8 cellular contexts compared by ENCODE assay signal in genomic region chr16:28623172-28623711, GRCh38. TPM values are rescaled to one million over a fixed set of nuclear protein-coding genes. Genes with fewer than 3 reads are reported as not detected.
A peak's percentile ranks its signal among the peaks of the same experiment; 100 is the strongest.
DNase-seq lines count a peak whose midpoint lies in the region; ATAC-seq and TF ChIP-seq lines count a peak whose summit lies in the region.

No MANE protein-coding gene starts in this region.

- H3K27ac ChIP-seq in H9 (ENCODE audit: insufficient read length, low read depth, low read length) (no peak overlapping the region), OCI-LY3 (ENCODE audit: low read length) (no peak overlapping the region), heart left ventricle (peak overlapping the region in 10 of 12 donors; percentile 32 to 68 (median 48))

- no peak overlapping the region for H3T11ph ChIP-seq in H9 (ENCODE audit: low read length)

- H3K9me3 ChIP-seq in H9 (ENCODE audit: control insufficient read depth, low read depth, low read length), result no peaks in the 10 kb centered on the region
- no peaks in the 10 kb centered on the region for H3K9me3 ChIP-seq in OCI-LY3 (ENCODE audit: insufficient read depth, low read length)
- H3K9me3 ChIP-seq in heart left ventricle, result no peaks in the 10 kb centered on the region
- H3K9me3 ChIP-seq in BE2C, result no peaks in the 10 kb centered on the region

- no peak for TF ChIP-seq POLR2A in heart left ventricle (IDR thresholded peaks at IDR 0.05)

- DNase-seq in H9 (peak; percentile 39), heart left ventricle (peak in 3 of 5 donors; percentile 49 to 76 (median 51)), GOT3 (lab: John Stamatoyannopoulos, UW) (no peak), BE2C (no peak)
- DNase-seq in activated T-helper 9 cell treated with anti-CD3 and anti-CD28 coated beads, Interleukin-2, amount 50 U/mL, for 16 hours (ENCODE audit: low read depth), result peak; percentile 49
- DNase-seq in stimulated activated CD4-positive, alpha-beta T cell treated with anti-CD3 and anti-CD28 coated beads, Interleukin-15, amount 100 ng/mL, for 24 hours, result peak; percentile 86

- H2BK120ac ChIP-seq in H9 (ENCODE audit: low read depth, low read length, poor library complexity, severe bottlenecking), result no peak overlapping the region

- H3K9me3 Mint-ChIP-seq in H9, result no peaks in the 10 kb centered on the region

- no peaks in the 10 kb centered on the region for H3K79me1 ChIP-seq in H9 (ENCODE audit: insufficient read depth, low read depth, low read length, poor library complexity, severe bottlenecking)

- H3K27me3 ChIP-seq in H9 (ENCODE audit: insufficient read depth, low read length), result no peaks in the 10 kb centered on the region
- no peaks in the 10 kb centered on the region for H3K27me3 ChIP-seq in OCI-LY3 (ENCODE audit: low read depth, low read length)
- peaks cover 0 to 6% (median 0%) of the 10 kb centered on the region in 9 donors for H3K27me3 ChIP-seq in heart left ventricle
- H3K27me3 ChIP-seq in BE2C, result no peaks in the 10 kb centered on the region

- H4K8ac ChIP-seq in H9 (replicated peaks; ENCODE audit: insufficient read length, low read depth, low read length), result no peak overlapping the region

- no peaks in the 10 kb centered on the region for H4K20me1 ChIP-seq in H9 (ENCODE audit: control insufficient read depth, insufficient read depth, insufficient read length)
- no peaks in the 10 kb centered on the region for H4K20me1 ChIP-seq in OCI-LY3 (ENCODE audit: insufficient read depth, low read length)

- H3K18ac ChIP-seq in H9 (ENCODE audit: insufficient read length, low read depth, low read length), result no peak overlapping the region

- no CpG with 5 or more reads among the region's 68 CpGs for WGBS in H9 (ENCODE audit: extremely low coverage, insufficient read length, low lambda C conversion rate)
- 1 to 16% (median 5%) methylated on average over 35 to 68 of the region's 68 CpGs for WGBS in heart left ventricle, 4 donors

- H3K4ac ChIP-seq in H9 (ENCODE audit: low read depth, low read length), result no peak overlapping the region

- H3K9ac ChIP-seq in H9 (ENCODE audit: extremely low read depth, insufficient read length, low read length) (no peak overlapping the region), OCI-LY3 (ENCODE audit: low read length) (peak overlapping the region; percentile 43; the same call in 1 of the 2 replicates)

- H3K4me1 ChIP-seq in H9 (ENCODE audit: insufficient read depth, low read length) (no peaks in the 10 kb centered on the region), OCI-LY3 (ENCODE audit: low read length) (no peaks in the 10 kb centered on the region), heart left ventricle (peaks cover 0 to 12% (median 0%) of the 10 kb centered on the region in 12 donors), BE2C (no peaks in the 10 kb centered on the region)

- H3K27ac Mint-ChIP-seq in H9, result no peak overlapping the region

- no peak overlapping the region for H3K56ac ChIP-seq in H9 (ENCODE audit: insufficient read length, low read depth, low read length)

- no peak overlapping the region for H2BK12ac ChIP-seq in H9 (ENCODE audit: insufficient read length, low read depth, low read length)

- H4K5ac ChIP-seq in H9 (ENCODE audit: insufficient read length, low read depth, low read length), result no peak overlapping the region

- ATAC-seq in heart left ventricle, result peak; percentile 42 to 91 (median 84)
- no peak for ATAC-seq in GM18858 (IDR thresholded peaks at IDR 0.05; ENCODE audit: unreplicated experiment)

- H3K23me2 ChIP-seq in H9 (ENCODE audit: insufficient read length, low read depth, low read length, poor library complexity, severe bottlenecking), result no peaks in the 10 kb centered on the region

- intact Hi-C loops in heart left ventricle (cut with DNase I), result loop anchor here in 1 of 10 donors (5.0 kb wide), 1 partner anchor 351 kb away; no protein-coding TSS in a partner anchor

- no peaks in the 10 kb centered on the region for H3K36me3 Mint-ChIP-seq in H9 (ENCODE audit: insufficient read depth in 1 of 3, low read depth in 3 of 3)

- H2BK5ac ChIP-seq in H9 (ENCODE audit: insufficient read length, low read length), result no peak overlapping the region

- H3K23ac ChIP-seq in H9 (ENCODE audit: insufficient read length, low read depth, low read length), result no peak overlapping the region

- no peaks in the 10 kb centered on the region for H3K27me3 Mint-ChIP-seq in H9 (ENCODE audit: low read depth)

- H3K79me2 ChIP-seq in H9 (ENCODE audit: insufficient read depth, low read length), result no peaks in the 10 kb centered on the region
- no peaks in the 10 kb centered on the region for H3K79me2 ChIP-seq in OCI-LY3 (ENCODE audit: low read length)

- no peak overlapping the region for H3K4me2 ChIP-seq in H9 (ENCODE audit: insufficient read depth, insufficient read length, low read length)
- peak overlapping the region; percentile 46 for H3K4me2 ChIP-seq in OCI-LY3 (ENCODE audit: low read length)

- no peak for TF ChIP-seq CTCF in H9 (conservative IDR thresholded peaks at IDR 0.05)
- no peak for TF ChIP-seq CTCF in OCI-LY3 (IDR thresholded peaks at IDR 0.05; ENCODE audit: low read depth, low read length)
- no peak for TF ChIP-seq CTCF in heart left ventricle (IDR thresholded peaks at IDR 0.05)
- TF ChIP-seq CTCF in BE2C (IDR thresholded peaks at IDR 0.05; ENCODE audit: low read depth, low read length), result no peak

- H3K14ac ChIP-seq in H9 (ENCODE audit: insufficient read depth, low read length), result no peak overlapping the region

- H3K4me3 ChIP-seq in OCI-LY3 (ENCODE audit: low read length) (peak overlapping the region; percentile 76), heart left ventricle (peak overlapping the region; percentile 19 to 64 (median 52)), BE2C (ENCODE audit: low read depth, low read length) (no peak overlapping the region)

- H2AFZ ChIP-seq in H9 (ENCODE audit: low read length), result no peak overlapping the region
- H2AFZ ChIP-seq in OCI-LY3 (ENCODE audit: low read depth, low read length), result no peak overlapping the region

- H2AK5ac ChIP-seq in H9 (ENCODE audit: insufficient read length, low read length), result no peak overlapping the region

- H4K91ac ChIP-seq in H9 (ENCODE audit: insufficient read length, low read depth, low read length), result no peak overlapping the region

- H3K36me3 ChIP-seq in OCI-LY3 (replicated peaks; ENCODE audit: low read depth, low read length) (no peaks in the 10 kb centered on the region), heart left ventricle (peaks cover 0 to 13% (median 0%) of the 10 kb centered on the region in 9 donors), BE2C (no peaks in the 10 kb centered on the region)

- no peak overlapping the region for H2BK20ac ChIP-seq in H9 (ENCODE audit: low read depth, low read length, poor library complexity, severe bottlenecking)

- H3K4me1 Mint-ChIP-seq in H9, result peaks cover 13 to 19% of the 10 kb centered on the region in 2 experiments

- H3K4me3 Mint-ChIP-seq in H9, result no peak overlapping the region

- H2BK15ac ChIP-seq in H9 (ENCODE audit: low read depth, low read length), result no peak overlapping the region

RNA-seq across cellular contexts. Expression of gene SULT1A1, which starts 13.4 kb away (rescaled TPM):
- 4.8 and 5.0 TPM in 2 replicates for total RNA-seq in H9 (2021)
- total RNA-seq in heart left ventricle, result 10 to 100 TPM in 8 of 9 donors, 1 to 10 TPM in 1; 8.7 to 35.9 (median 20.6) TPM
- polyA plus RNA-seq in heart left ventricle, result 10 to 100 TPM in 1 of 2 donors, 1 to 10 TPM in 1; 6.9 to 12.3 TPM
- polyA plus RNA-seq in BE2C (2012; ENCODE audit: insufficient read depth, insufficient read length, low read depth), result 1.2 TPM

RNA-seq across cellular contexts. Expression of gene NPIPB8, which starts 14.6 kb away (rescaled TPM):
- total RNA-seq in H9 (2021), result not detected in 2 replicates
- total RNA-seq in heart left ventricle, result 1 to 10 TPM in 1 of 9 donors, not detected in 8; 1.0 TPM
- polyA plus RNA-seq in heart left ventricle, result under 1 TPM in 1 of 2 donors, not detected in 1; 0.10 TPM
- not detected for polyA plus RNA-seq in BE2C (2012; ENCODE audit: insufficient read depth, insufficient read length, low read depth)

RNA-seq across cellular contexts. Expression of gene SULT1A2, which starts 26.4 kb away (rescaled TPM):
- total RNA-seq in H9 (2021), result 0.35 and 0.66 TPM in 2 replicates
- 1 to 10 TPM in 3 of 9 donors, under 1 TPM in 6; 0.39 to 2.4 (median 0.70) TPM for total RNA-seq in heart left ventricle
- polyA plus RNA-seq in heart left ventricle, result under 1 TPM; 0.37 to 0.80 TPM
- 1.0 TPM for polyA plus RNA-seq in BE2C (2012; ENCODE audit: insufficient read depth, insufficient read length, low read depth)

Comparison
In these comparisons a context has a peak if more than half of its experiments do, and no peak if none do; other contexts are left out.
1. DNase-seq: peak in H9 (single experiment), activated T-helper 9 cell treated with anti-CD3 and anti-CD28 coated beads, Interleukin-2, amount 50 U/mL, for 16 hours (single experiment), heart left ventricle (3 of 5) and stimulated activated CD4-positive, alpha-beta T cell treated with anti-CD3 and anti-CD28 coated beads, Interleukin-15, amount 100 ng/mL, for 24 hours (single experiment); none in GOT3 (single experiment) and BE2C (single experiment).
2. H3K27ac ChIP-seq: peak in heart left ventricle (10 of 12); none in H9 (single experiment) and OCI-LY3 (single experiment).